1 cellular context compared by ENCODE assay signal in the genomic region with DNA sequence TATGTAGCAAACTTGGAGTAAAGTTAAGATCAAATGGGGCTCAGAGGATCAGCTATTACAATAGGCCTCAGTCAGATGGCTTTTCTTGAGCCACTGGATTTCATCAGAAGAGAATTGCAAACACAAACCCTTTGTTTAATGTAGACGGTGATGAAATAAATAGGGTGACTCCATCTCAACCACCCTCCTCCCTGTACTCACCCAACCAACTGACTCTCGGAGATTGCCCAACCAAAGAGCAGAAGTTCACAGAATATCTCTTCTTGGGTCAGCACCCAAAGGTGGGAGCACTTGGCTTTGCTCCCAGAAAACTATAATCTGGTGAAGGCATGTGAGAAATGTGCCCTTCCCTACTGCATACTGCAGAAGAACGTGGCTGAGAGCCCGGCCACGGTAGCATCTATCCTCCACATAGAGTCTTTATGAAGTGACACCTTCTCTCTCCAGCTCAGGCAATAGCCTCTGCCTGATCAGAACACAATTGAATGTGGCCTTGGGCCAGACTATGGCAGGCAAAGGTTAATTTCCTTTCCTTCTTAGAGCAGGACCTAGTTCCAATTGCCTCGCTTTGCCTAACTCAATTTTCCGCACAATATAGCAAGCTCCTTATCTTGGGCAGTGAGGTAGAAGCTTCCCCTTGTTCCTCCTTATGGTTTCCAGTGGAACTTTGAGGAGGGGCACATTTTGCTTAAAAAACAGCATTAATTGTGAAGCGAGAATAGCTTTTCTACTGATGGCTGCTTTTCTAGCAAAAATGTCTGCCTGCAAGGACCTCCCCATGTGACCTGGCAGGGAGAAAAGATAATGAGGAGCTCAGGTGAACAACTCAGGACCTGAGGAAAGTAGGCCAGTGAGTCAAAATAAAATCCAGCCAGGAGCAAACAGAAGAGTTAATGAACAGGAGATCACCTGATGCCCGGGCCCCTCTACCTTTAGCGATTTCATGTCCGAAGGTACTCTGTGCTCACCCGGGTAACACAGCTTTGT.
TF ChIP-seq lines count a peak whose summit lies in the region.

No MANE protein-coding gene starts in this region.

TF ChIP-seq in HepG2, 621 proteins besides CTCF, POLR2A, EP300 and RAD21 (continued from another document and continues in another):
- TF ChIP-seq NCOR1 (IDR thresholded peaks at IDR 0.05; ENCODE audit: borderline replicate concordance, low read length): peak; percentile 99
- peak; percentile 58 for TF ChIP-seq MIXL1 (CRISPR knock-in tag; IDR thresholded peaks at IDR 0.05)
- TF ChIP-seq, protein P1, sequence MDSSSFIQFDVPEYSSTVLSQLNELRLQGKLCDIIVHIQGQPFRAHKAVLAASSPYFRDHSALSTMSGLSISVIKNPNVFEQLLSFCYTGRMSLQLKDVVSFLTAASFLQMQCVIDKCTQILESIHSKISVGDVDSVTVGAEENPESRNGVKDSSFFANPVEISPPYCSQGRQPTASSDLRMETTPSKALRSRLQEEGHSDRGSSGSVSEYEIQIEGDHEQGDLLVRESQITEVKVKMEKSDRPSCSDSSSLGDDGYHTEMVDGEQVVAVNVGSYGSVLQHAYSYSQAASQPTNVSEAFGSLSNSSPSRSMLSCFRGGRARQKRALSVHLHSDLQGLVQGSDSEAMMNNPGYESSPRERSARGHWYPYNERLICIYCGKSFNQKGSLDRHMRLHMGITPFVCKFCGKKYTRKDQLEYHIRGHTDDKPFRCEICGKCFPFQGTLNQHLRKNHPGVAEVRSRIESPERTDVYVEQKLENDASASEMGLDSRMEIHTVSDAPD (CRISPR knock-in tag; IDR thresholded peaks at IDR 0.05): 0 out of 2 replicates have a peak, but pooled peaks have one; percentile 58
- TF ChIP-seq CBX1 (IDR thresholded peaks at IDR 0.05; ENCODE audit: low read depth): no peak
- no peak for TF ChIP-seq KMT2B (CRISPR knock-in tag; IDR thresholded peaks at IDR 0.05)
- TF ChIP-seq ZBTB7B (CRISPR knock-in tag; IDR thresholded peaks at IDR 0.05): peak; percentile 63; the same call in 1 of the 2 replicates
- peak; percentile 94 for TF ChIP-seq HNF4A (CRISPR knock-in tag; IDR thresholded peaks at IDR 0.05)
- TF ChIP-seq PAX8 (CRISPR knock-in tag; IDR thresholded peaks at IDR 0.05; ENCODE audit: borderline replicate concordance): no peak
- TF ChIP-seq, protein P2, sequence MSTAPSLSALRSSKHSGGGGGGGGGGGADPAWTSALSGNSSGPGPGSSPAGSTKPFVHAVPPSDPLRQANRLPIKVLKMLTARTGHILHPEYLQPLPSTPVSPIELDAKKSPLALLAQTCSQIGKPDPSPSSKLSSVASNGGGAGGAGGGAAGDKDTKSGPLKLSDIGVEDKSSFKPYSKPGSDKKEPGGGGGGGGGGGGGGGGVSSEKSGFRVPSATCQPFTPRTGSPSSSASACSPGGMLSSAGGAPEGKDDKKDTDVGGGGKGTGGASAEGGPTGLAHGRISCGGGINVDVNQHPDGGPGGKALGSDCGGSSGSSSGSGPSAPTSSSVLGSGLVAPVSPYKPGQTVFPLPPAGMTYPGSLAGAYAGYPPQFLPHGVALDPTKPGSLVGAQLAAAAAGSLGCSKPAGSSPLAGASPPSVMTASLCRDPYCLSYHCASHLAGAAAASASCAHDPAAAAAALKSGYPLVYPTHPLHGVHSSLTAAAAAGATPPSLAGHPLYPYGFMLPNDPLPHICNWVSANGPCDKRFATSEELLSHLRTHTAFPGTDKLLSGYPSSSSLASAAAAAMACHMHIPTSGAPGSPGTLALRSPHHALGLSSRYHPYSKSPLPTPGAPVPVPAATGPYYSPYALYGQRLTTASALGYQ (CRISPR knock-in tag; IDR thresholded peaks at IDR 0.05): peak; percentile 68; the same call in 1 of the 2 replicates
- peak; percentile 82 for TF ChIP-seq NKX3-1 (CRISPR knock-in tag; IDR thresholded peaks at IDR 0.05)
- TF ChIP-seq, protein P3, sequence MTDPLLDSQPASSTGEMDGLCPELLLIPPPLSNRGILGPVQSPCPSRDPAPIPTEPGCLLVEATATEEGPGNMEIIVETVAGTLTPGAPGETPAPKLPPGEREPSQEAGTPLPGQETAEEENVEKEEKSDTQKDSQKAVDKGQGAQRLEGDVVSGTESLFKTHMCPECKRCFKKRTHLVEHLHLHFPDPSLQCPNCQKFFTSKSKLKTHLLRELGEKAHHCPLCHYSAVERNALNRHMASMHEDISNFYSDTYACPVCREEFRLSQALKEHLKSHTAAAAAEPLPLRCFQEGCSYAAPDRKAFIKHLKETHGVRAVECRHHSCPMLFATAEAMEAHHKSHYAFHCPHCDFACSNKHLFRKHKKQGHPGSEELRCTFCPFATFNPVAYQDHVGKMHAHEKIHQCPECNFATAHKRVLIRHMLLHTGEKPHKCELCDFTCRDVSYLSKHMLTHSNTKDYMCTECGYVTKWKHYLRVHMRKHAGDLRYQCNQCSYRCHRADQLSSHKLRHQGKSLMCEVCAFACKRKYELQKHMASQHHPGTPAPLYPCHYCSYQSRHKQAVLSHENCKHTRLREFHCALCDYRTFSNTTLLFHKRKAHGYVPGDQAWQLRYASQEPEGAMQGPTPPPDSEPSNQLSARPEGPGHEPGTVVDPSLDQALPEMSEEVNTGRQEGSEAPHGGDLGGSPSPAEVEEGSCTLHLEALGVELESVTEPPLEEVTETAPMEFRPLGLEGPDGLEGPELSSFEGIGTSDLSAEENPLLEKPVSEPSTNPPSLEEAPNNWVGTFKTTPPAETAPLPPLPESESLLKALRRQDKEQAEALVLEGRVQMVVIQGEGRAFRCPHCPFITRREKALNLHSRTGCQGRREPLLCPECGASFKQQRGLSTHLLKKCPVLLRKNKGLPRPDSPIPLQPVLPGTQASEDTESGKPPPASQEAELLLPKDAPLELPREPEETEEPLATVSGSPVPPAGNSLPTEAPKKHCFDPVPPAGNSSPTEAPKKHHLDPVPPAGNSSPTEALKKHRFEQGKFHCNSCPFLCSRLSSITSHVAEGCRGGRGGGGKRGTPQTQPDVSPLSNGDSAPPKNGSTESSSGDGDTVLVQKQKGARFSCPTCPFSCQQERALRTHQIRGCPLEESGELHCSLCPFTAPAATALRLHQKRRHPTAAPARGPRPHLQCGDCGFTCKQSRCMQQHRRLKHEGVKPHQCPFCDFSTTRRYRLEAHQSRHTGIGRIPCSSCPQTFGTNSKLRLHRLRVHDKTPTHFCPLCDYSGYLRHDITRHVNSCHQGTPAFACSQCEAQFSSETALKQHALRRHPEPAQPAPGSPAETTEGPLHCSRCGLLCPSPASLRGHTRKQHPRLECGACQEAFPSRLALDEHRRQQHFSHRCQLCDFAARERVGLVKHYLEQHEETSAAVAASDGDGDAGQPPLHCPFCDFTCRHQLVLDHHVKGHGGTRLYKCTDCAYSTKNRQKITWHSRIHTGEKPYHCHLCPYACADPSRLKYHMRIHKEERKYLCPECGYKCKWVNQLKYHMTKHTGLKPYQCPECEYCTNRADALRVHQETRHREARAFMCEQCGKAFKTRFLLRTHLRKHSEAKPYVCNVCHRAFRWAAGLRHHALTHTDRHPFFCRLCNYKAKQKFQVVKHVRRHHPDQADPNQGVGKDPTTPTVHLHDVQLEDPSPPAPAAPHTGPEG (CRISPR knock-in tag; IDR thresholded peaks at IDR 0.05): peak; percentile 65; the same call in 1 of the 2 replicates
- TF ChIP-seq, protein P4, sequence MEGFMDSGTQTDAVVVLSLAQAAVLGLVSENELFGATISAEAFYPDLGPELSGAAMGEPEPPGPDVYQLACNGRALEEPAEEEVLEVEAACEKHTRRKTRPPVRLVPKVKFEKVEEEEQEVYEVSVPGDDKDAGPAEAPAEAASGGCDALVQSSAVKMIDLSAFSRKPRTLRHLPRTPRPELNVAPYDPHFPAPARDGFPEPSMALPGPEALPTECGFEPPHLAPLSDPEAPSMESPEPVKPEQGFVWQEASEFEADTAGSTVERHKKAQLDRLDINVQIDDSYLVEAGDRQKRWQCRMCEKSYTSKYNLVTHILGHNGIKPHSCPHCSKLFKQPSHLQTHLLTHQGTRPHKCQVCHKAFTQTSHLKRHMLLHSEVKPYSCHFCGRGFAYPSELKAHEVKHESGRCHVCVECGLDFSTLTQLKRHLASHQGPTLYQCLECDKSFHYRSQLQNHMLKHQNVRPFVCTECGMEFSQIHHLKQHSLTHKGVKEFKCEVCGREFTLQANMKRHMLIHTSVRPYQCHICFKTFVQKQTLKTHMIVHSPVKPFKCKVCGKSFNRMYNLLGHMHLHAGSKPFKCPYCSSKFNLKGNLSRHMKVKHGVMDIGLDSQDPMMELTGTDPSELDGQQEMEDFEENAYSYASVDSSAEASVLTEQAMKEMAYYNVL (CRISPR knock-in tag; IDR thresholded peaks at IDR 0.05; ENCODE audit: borderline replicate concordance): peak; percentile 96; the same call in 1 of the 2 replicates
- TF ChIP-seq, protein P5, sequence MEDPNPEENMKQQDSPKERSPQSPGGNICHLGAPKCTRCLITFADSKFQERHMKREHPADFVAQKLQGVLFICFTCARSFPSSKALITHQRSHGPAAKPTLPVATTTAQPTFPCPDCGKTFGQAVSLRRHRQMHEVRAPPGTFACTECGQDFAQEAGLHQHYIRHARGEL (CRISPR knock-in tag; IDR thresholded peaks at IDR 0.05): no peak
- no peak for TF ChIP-seq RFX5 (IDR thresholded peaks at IDR 0.05; ENCODE audit: low read depth, low read length)
- peak; percentile 91 for TF ChIP-seq GFI1 (CRISPR knock-in tag; IDR thresholded peaks at IDR 0.05; ENCODE audit: borderline replicate concordance)
- TF ChIP-seq SALL1 (CRISPR knock-in tag; IDR thresholded peaks at IDR 0.05): peak; percentile 92
- TF ChIP-seq YEATS4 (CRISPR knock-in tag; IDR thresholded peaks at IDR 0.05; ENCODE audit: borderline replicate concordance): peak; percentile 45; the same call in 1 of the 2 replicates
- peak; percentile 73 for TF ChIP-seq ZNF12 (CRISPR knock-in tag; IDR thresholded peaks at IDR 0.05)
- no peak for TF ChIP-seq SYNCRIP (IDR thresholded peaks at IDR 0.05; ENCODE audit: insufficient read depth, low read depth, low read length)
- TF ChIP-seq ZSCAN9 (CRISPR knock-in tag; IDR thresholded peaks at IDR 0.05; ENCODE audit: borderline replicate concordance): peak; percentile 66; the same call in 1 of the 2 replicates
- no peak for TF ChIP-seq RFX3 (CRISPR knock-in tag; IDR thresholded peaks at IDR 0.05)
- no peak for TF ChIP-seq JARID2 (CRISPR knock-in tag; IDR thresholded peaks at IDR 0.05; ENCODE audit: insufficient replicate concordance)
- TF ChIP-seq, protein P6, sequence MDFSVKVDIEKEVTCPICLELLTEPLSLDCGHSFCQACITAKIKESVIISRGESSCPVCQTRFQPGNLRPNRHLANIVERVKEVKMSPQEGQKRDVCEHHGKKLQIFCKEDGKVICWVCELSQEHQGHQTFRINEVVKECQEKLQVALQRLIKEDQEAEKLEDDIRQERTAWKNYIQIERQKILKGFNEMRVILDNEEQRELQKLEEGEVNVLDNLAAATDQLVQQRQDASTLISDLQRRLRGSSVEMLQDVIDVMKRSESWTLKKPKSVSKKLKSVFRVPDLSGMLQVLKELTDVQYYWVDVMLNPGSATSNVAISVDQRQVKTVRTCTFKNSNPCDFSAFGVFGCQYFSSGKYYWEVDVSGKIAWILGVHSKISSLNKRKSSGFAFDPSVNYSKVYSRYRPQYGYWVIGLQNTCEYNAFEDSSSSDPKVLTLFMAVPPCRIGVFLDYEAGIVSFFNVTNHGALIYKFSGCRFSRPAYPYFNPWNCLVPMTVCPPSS (IDR thresholded peaks at IDR 0.05): no peak
- TF ChIP-seq, protein P7, sequence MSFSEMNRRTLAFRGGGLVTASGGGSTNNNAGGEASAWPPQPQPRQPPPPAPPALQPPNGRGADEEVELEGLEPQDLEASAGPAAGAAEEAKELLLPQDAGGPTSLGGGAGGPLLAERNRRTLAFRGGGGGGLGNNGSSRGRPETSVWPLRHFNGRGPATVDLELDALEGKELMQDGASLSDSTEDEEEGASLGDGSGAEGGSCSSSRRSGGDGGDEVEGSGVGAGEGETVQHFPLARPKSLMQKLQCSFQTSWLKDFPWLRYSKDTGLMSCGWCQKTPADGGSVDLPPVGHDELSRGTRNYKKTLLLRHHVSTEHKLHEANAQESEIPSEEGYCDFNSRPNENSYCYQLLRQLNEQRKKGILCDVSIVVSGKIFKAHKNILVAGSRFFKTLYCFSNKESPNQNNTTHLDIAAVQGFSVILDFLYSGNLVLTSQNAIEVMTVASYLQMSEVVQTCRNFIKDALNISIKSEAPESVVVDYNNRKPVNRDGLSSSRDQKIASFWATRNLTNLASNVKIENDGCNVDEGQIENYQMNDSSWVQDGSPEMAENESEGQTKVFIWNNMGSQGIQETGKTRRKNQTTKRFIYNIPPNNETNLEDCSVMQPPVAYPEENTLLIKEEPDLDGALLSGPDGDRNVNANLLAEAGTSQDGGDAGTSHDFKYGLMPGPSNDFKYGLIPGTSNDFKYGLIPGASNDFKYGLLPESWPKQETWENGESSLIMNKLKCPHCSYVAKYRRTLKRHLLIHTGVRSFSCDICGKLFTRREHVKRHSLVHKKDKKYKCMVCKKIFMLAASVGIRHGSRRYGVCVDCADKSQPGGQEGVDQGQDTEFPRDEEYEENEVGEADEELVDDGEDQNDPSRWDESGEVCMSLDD (CRISPR knock-in tag; IDR thresholded peaks at IDR 0.05; ENCODE audit: borderline replicate concordance): peak; percentile 85; the same call in 1 of the 2 replicates
- 0 out of 2 replicates have a peak, but pooled peaks have one; percentile 17 for TF ChIP-seq HCFC1 (IDR thresholded peaks at IDR 0.05; ENCODE audit: low read depth, low read length)
- TF ChIP-seq ZNF101 (CRISPR knock-in tag; IDR thresholded peaks at IDR 0.05; ENCODE audit: borderline replicate concordance, low read depth): no peak
- TF ChIP-seq, protein P8, sequence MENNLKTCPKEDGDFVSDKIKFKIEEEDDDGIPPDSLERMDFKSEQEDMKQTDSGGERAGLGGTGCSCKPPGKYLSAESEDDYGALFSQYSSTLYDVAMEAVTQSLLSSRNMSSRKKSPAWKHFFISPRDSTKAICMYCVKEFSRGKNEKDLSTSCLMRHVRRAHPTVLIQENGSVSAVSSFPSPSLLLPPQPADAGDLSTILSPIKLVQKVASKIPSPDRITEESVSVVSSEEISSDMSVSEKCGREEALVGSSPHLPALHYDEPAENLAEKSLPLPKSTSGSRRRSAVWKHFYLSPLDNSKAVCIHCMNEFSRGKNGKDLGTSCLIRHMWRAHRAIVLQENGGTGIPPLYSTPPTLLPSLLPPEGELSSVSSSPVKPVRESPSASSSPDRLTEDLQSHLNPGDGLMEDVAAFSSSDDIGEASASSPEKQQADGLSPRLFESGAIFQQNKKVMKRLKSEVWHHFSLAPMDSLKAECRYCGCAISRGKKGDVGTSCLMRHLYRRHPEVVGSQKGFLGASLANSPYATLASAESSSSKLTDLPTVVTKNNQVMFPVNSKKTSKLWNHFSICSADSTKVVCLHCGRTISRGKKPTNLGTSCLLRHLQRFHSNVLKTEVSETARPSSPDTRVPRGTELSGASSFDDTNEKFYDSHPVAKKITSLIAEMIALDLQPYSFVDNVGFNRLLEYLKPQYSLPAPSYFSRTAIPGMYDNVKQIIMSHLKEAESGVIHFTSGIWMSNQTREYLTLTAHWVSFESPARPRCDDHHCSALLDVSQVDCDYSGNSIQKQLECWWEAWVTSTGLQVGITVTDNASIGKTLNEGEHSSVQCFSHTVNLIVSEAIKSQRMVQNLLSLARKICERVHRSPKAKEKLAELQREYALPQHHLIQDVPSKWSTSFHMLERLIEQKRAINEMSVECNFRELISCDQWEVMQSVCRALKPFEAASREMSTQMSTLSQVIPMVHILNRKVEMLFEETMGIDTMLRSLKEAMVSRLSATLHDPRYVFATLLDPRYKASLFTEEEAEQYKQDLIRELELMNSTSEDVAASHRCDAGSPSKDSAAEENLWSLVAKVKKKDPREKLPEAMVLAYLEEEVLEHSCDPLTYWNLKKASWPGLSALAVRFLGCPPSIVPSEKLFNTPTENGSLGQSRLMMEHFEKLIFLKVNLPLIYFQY (CRISPR knock-in tag; IDR thresholded peaks at IDR 0.05; ENCODE audit: borderline replicate concordance): peak; percentile 86
- TF ChIP-seq ZFY (CRISPR knock-in tag; IDR thresholded peaks at IDR 0.05): peak; percentile 52; the same call in 1 of the 2 replicates
